ENCODE assay signal across 1 cellular context in genomic region chr1:13465515-13465914, GRCh38.
TF ChIP-seq lines count a peak whose summit lies in the region.

No MANE protein-coding gene starts in this region.

TF ChIP-seq in HepG2, 621 proteins besides CTCF, POLR2A, EP300 and RAD21:
- TF ChIP-seq PRPF4 (IDR thresholded peaks at IDR 0.05; ENCODE audit: low read depth, low read length, poor library complexity, severe bottlenecking) (no peak), KLF13 (CRISPR knock-in tag; IDR thresholded peaks at IDR 0.05) (no peak), THRA (CRISPR knock-in tag; IDR thresholded peaks at IDR 0.05; ENCODE audit: borderline replicate concordance) (no peak), ZNF550 (CRISPR knock-in tag; IDR thresholded peaks at IDR 0.05; ENCODE audit: borderline replicate concordance) (no peak), ZFP41 (CRISPR knock-in tag; IDR thresholded peaks at IDR 0.05; ENCODE audit: borderline replicate concordance) (no peak), AKAP8 (CRISPR knock-in tag; IDR thresholded peaks at IDR 0.05) (no peak), ZNF329 (CRISPR knock-in tag; IDR thresholded peaks at IDR 0.05; ENCODE audit: low read depth) (no peak), TEAD3 (CRISPR knock-in tag; optimal IDR thresholded peaks at IDR 0.05; ENCODE audit: borderline replicate concordance) (no peak), CHCHD3 (CRISPR knock-in tag; IDR thresholded peaks at IDR 0.05) (no peak), AHDC1 (CRISPR knock-in tag; IDR thresholded peaks at IDR 0.05; ENCODE audit: borderline replicate concordance) (no peak), HDAC2 (CRISPR knock-in tag; IDR thresholded peaks at IDR 0.05) (no peak), KDM4B (CRISPR knock-in tag; IDR thresholded peaks at IDR 0.05) (no peak), CCAR2 (optimal IDR thresholded peaks at IDR 0.05; ENCODE audit: low read depth, low read length) (no peak), ZXDC (CRISPR knock-in tag; IDR thresholded peaks at IDR 0.05) (no peak), KAT8 (CRISPR knock-in tag; IDR thresholded peaks at IDR 0.05) (no peak), HNRNPL (IDR thresholded peaks at IDR 0.05; ENCODE audit: low read depth, low read length) (no peak), DRAP1 (CRISPR knock-in tag; IDR thresholded peaks at IDR 0.05) (no peak), MAF1 (CRISPR knock-in tag; IDR thresholded peaks at IDR 0.05; ENCODE audit: borderline replicate concordance) (no peak)
